ENCODE assay signal across 26 cellular contexts in the genomic region with DNA sequence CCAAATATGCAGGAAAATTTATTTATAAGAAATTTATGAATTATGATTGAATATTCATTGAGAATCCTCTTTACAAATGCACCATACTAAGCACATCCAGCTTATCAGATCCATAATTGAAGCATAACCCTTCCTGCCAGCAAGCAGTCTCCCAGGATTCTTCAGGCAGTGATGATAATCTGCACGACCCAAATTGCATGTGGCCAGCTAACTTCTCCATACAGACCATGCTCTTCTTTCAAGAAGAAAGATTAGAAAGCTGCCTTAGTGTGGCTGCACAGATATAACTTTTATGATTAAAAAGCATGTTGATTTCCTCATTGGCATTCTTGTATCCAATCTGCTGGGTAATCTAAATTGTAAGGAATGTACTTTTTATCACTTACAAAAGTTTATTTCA. TPM values are rescaled to one million over a fixed set of nuclear protein-coding genes. Genes with fewer than 3 reads are reported as not detected.
A peak's percentile ranks its signal among the peaks of the same experiment; 100 is the strongest.
DNase-seq lines count a peak whose midpoint lies in the region; ATAC-seq and TF ChIP-seq lines count a peak whose summit lies in the region.
"Had no signal": no experiment of that assay in that cellular context is flagged by ENCODE, and none has a peak within 500 bp of the region (broad histone marks: within the 10 kb centered on the region; RNA-seq: fewer than 3 reads in every experiment).

No MANE protein-coding gene starts in this region.

- H4K20me1 ChIP-seq in osteoblast (ENCODE audit: insufficient read depth, low read length): no peaks in the 10 kb centered on the region

- H3K27ac Mint-ChIP-seq in CD8-positive, alpha-beta memory T cell: peak overlapping the region in 1 of 8 donors; percentile 52
- no peak overlapping the region for H3K27ac Mint-ChIP-seq in activated CD4-positive, alpha-beta T cell treated with anti-CD3 and anti-CD28 coated beads, Interleukin-2, amount 10 ng/mL, durations not matched to agents 7 days and 5 days
- H3K27ac Mint-ChIP-seq: B cell, CD14-positive monocyte had no signal

- no peaks in the 10 kb centered on the region for H3K27me3 ChIP-seq in CD8-positive, alpha-beta memory T cell (ENCODE audit: insufficient read depth, low read length, poor library complexity, severe bottlenecking)
- H3K27me3 ChIP-seq in osteoblast (ENCODE audit: insufficient read depth, low read length): no peaks in the 10 kb centered on the region

- peak overlapping the region; percentile 4 for H2AFZ ChIP-seq in osteoblast (ENCODE audit: low read length)

- H3K4me1 Mint-ChIP-seq in CD8-positive, alpha-beta memory T cell: peaks cover 52 to 59% (median 55%) of the 10 kb centered on the region in 3 donors
- peaks cover 20% of the 10 kb centered on the region for H3K4me1 Mint-ChIP-seq in activated CD4-positive, alpha-beta T cell treated with anti-CD3 and anti-CD28 coated beads, Interleukin-2, amount 10 ng/mL, durations not matched to agents 7 days and 5 days

- H3K4me3 ChIP-seq in CD8-positive, alpha-beta memory T cell (ENCODE audit: low read length): no peak overlapping the region
- H3K4me3 ChIP-seq in osteoblast (ENCODE audit: insufficient read depth, low read length): no peak overlapping the region
- H3K4me3 ChIP-seq: A549 had no signal

- TF ChIP-seq CTCF in VCaP (conservative IDR thresholded peaks at IDR 0.05) (no peak), osteoblast (IDR thresholded peaks at IDR 0.05; ENCODE audit: extremely low read depth, low read depth, low read length) (no peak)

- peaks cover 0 to 13% (median 0%) of the 10 kb centered on the region in 3 donors for H3K36me3 Mint-ChIP-seq in CD8-positive, alpha-beta memory T cell
- peaks cover 2% of the 10 kb centered on the region for H3K36me3 Mint-ChIP-seq in activated CD4-positive, alpha-beta T cell treated with anti-CD3 and anti-CD28 coated beads, Interleukin-2, amount 10 ng/mL, durations not matched to agents 7 days and 5 days (ENCODE audit: low read depth)
- H3K36me3 Mint-ChIP-seq: CD14-positive monocyte had no signal

- POLR2A ChIA-PET in CD8-positive, alpha-beta memory T cell (lab: Charles Lee): no interaction called here
- POLR2A ChIA-PET in activated CD4-positive, alpha-beta T cell treated with anti-CD3 and anti-CD28 coated beads, Interleukin-2, amount 10 ng/mL, durations not matched to agents 7 days and 5 days (lab: Charles Lee): no interaction called here

- no peaks in the 10 kb centered on the region for H3K9me3 ChIP-seq in CD8-positive, alpha-beta memory T cell (ENCODE audit: low read length)
- no peaks in the 10 kb centered on the region for H3K9me3 ChIP-seq in osteoblast (ENCODE audit: low read depth, low read length)
- H3K9me3 ChIP-seq: A549 had no signal

- ATAC-seq in HG02973 (IDR thresholded peaks at IDR 0.05; ENCODE audit: unreplicated experiment) (no peak), HG03139 (IDR thresholded peaks at IDR 0.05; ENCODE audit: unreplicated experiment) (no peak)
- ATAC-seq: A549, HCT116 had no signal

- H3K27ac ChIP-seq in CD8-positive, alpha-beta memory T cell (ENCODE audit: low read depth, low read length): peak overlapping the region; percentile 10
- H3K27ac ChIP-seq in VCaP (peak overlapping the region; percentile 98), osteoblast (ENCODE audit: low read depth, low read length) (no peak overlapping the region)

- no peak for DNase-seq in CD8-positive, alpha-beta memory T cell
- DNase-seq in SK-N-DZ (ENCODE audit: low spot score) (peak; percentile 29), osteoblast (ENCODE audit: insufficient read length, low spot score, missing footprints) (no peak), cerebellar cortex (ENCODE audit: low spot score) (no peak)
- DNase-seq in activated CD4-positive, alpha-beta T cell treated with anti-CD3 and anti-CD28 coated beads, Interleukin-2, amount 10 ng/mL, durations not matched to agents 7 days and 5 days: no peak
- DNase-seq: Calu3; DMS79 treated with DMSO at 0.1 percent for 48 hours; GF-D8; Karpas-422; NCI-H1092 treated with DMSO at 0.1 percent for 48 hours; NCI-H1436; NCI-H187; NCI-H2081 treated with DMSO at 0.1 percent for 48 hours; NCI-H2171; NCI-H524 treated with DMSO at 0.1 percent for 48 hours; NCI-H82; NK-92 treated with Interleukin-12 subunit alpha and Interleukin-12 subunit beta, amount 100 ng/mL, for 24 hours; RPMI8226; SHP77 had no signal

- H3K9me3 Mint-ChIP-seq in CD8-positive, alpha-beta memory T cell: peaks cover 0 to 3% (median 0%) of the 10 kb centered on the region in 5 donors
- H3K9me3 Mint-ChIP-seq in activated CD4-positive, alpha-beta T cell treated with anti-CD3 and anti-CD28 coated beads, Interleukin-2, amount 10 ng/mL, durations not matched to agents 7 days and 5 days: no peaks in the 10 kb centered on the region
- H3K9me3 Mint-ChIP-seq: CD14-positive monocyte had no signal

- peak overlapping the region in 1 of 7 donors; percentile 0 for H3K4me3 Mint-ChIP-seq in CD8-positive, alpha-beta memory T cell
- no peak overlapping the region for H3K4me3 Mint-ChIP-seq in activated CD4-positive, alpha-beta T cell treated with anti-CD3 and anti-CD28 coated beads, Interleukin-2, amount 10 ng/mL, durations not matched to agents 7 days and 5 days
- H3K4me3 Mint-ChIP-seq: B cell, CD14-positive monocyte had no signal

- peaks cover 0 to 8% of the 10 kb centered on the region in 2 donors for H3K27me3 Mint-ChIP-seq in CD8-positive, alpha-beta memory T cell
- peaks cover 3% of the 10 kb centered on the region for H3K27me3 Mint-ChIP-seq in activated CD4-positive, alpha-beta T cell treated with anti-CD3 and anti-CD28 coated beads, Interleukin-2, amount 10 ng/mL, durations not matched to agents 7 days and 5 days

- CTCF ChIA-PET in CD8-positive, alpha-beta memory T cell (lab: Charles Lee): no interaction called here
- CTCF ChIA-PET in activated CD4-positive, alpha-beta T cell treated with anti-CD3 and anti-CD28 coated beads, Interleukin-2, amount 10 ng/mL, durations not matched to agents 7 days and 5 days (lab: Charles Lee): no interaction called here

- no peaks in the 10 kb centered on the region for H3K36me3 ChIP-seq in CD8-positive, alpha-beta memory T cell (ENCODE audit: insufficient read depth, low read length)
- H3K36me3 ChIP-seq in osteoblast (ENCODE audit: insufficient read depth, low read length): no peaks in the 10 kb centered on the region

- peaks cover 15% of the 10 kb centered on the region for H3K79me2 ChIP-seq in osteoblast (ENCODE audit: insufficient read depth, low read length)

- H3K4me2 ChIP-seq in osteoblast (ENCODE audit: insufficient read depth, low read length): no peak overlapping the region
- H3K4me2 ChIP-seq: A549 had no signal

- H3K4me1 ChIP-seq in CD8-positive, alpha-beta memory T cell (ENCODE audit: insufficient read depth, low read length): peaks cover 30% of the 10 kb centered on the region
- H3K4me1 ChIP-seq in osteoblast (ENCODE audit: insufficient read depth, low read length): peaks cover 18% of the 10 kb centered on the region

RNA-seq across cellular contexts. Expression of a gene that starts 3.3 kb away (rescaled TPM):
- total RNA-seq in CD8-positive, alpha-beta memory T cell: 10 to 100 TPM; 14.2 to 17.1 TPM
- polyA plus RNA-seq in CD8-positive, alpha-beta memory T cell: 5.7 TPM
- 24.5 and 29.0 TPM in 2 replicates for polyA plus RNA-seq in SK-N-DZ (2014; cell fraction: cytosol; rRNA removed)
- 49.4 and 55.4 TPM in 2 replicates for polyA plus RNA-seq in SK-N-DZ (2014; cell fraction: nucleus; rRNA removed)
- 19.2 and 24.2 TPM in 2 replicates for total RNA-seq in osteoblast
- 10 to 100 TPM; 10.0 to 12.8 TPM for total RNA-seq in activated CD4-positive, alpha-beta T cell treated with anti-CD3 and anti-CD28 coated beads, Interleukin-2, amount 10 ng/mL, durations not matched to agents 7 days and 5 days
